ENCODE assay signal across 5 cellular contexts in the genomic region with DNA sequence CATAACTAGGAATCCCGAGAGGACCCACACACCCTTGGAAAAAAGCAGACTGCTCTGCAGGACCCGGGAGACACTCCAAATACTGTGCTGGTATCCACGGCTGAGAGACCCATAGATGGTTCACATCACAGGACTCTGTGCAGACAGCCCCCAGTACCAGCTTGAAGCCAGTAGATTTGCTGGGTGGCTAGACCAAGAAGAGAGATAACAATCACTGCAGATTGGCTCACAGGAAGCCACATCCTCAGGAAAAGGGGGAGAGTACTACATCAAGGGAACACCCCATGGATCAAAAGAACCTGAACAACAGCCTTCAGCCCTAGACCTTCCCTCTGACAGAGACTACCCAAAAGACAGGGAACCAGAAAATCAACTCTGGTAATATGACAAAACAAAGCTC.
"Had no signal": no experiment of that assay in that cellular context is flagged by ENCODE, and none has a peak within 500 bp of the region (broad histone marks: within the 10 kb centered on the region; RNA-seq: fewer than 3 reads in every experiment).

No MANE protein-coding gene starts in this region.

- H3K4me3 ChIP-seq: GM23338, K562 had no signal

- DNase-seq: H9, HCEC 1CT, KG1 had no signal
